ENCODE assay signal across 27 cellular contexts in the genomic region with DNA sequence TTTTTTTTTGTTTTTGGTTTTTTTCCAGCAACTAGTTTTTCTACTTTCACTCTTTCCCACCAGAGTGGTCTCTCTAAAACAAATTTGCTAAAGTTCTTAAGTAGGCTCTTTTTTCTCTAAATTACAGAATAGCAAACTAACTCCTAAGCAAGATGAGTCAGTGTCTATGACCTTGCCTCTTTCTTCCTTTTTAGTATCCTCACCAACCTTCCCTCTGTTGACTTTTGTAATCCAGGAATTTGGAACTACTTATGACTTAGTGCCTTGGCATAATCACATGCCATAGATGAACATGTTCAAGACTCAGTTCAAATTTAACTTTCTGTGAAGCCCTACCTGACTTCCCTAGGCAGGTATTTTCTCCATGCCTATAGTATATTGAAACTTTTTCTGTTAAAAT. TPM values are rescaled to one million over a fixed set of nuclear protein-coding genes. Genes with fewer than 3 reads are reported as not detected.
DNase-seq lines count a peak whose midpoint lies in the region; ATAC-seq, FAIRE-seq and TF ChIP-seq lines count a peak whose summit lies in the region.
"Had no signal": no experiment of that assay in that cellular context is flagged by ENCODE, and none has a peak within 500 bp of the region (broad histone marks: within the 10 kb centered on the region; RNA-seq: fewer than 3 reads in every experiment).

No MANE protein-coding gene starts in this region.

- peaks cover 5% of the 10 kb centered on the region for H3K4me1 ChIP-seq in PC-3 (ENCODE audit: insufficient read depth, low read length)
- no peaks in the 10 kb centered on the region for H3K4me1 ChIP-seq in endothelial cell of umbilical vein (ENCODE audit: control insufficient read depth, extremely low read depth, insufficient read depth, low read length)
- no peaks in the 10 kb centered on the region for H3K4me1 ChIP-seq in mesenchymal stem cell (ENCODE audit: control insufficient read depth, insufficient read depth, low read depth, low read length)
- H3K4me1 ChIP-seq: body of pancreas had no signal

- no peak for FAIRE-seq in endothelial cell of umbilical vein (lab: Jason Lieb, UNC)
- FAIRE-seq: HTR-8/SVneo, urothelium cell line had no signal

- H3K9me1 ChIP-seq in endothelial cell of umbilical vein (replicated peaks; ENCODE audit: control insufficient read depth, extremely low read depth, insufficient read depth, low read length), result peaks cover 1% of the 10 kb centered on the region

- H2AK5ac ChIP-seq in mesenchymal stem cell (ENCODE audit: low read length, severe bottlenecking), result no peak overlapping the region

- H3K9ac ChIP-seq in PC-3 (ENCODE audit: low read length) (no peak overlapping the region), endothelial cell of umbilical vein (replicated peaks; ENCODE audit: extremely low read depth, insufficient read depth, low read length) (no peak overlapping the region), mesenchymal stem cell (ENCODE audit: low read length) (no peak overlapping the region)

- CTCF ChIA-PET in PC-3 (lab: Charles Lee), result no interaction called here
- CTCF ChIA-PET in endothelial cell of umbilical vein (lab: Charles Lee), result no interaction called here

- H3K79me2 ChIP-seq in PC-3 (ENCODE audit: low read length), result no peaks in the 10 kb centered on the region
- H3K79me2 ChIP-seq in endothelial cell of umbilical vein (ENCODE audit: control insufficient read depth, insufficient read depth, low read length), result no peaks in the 10 kb centered on the region

- dilution Hi-C loops in endothelial cell of umbilical vein (cut with MboI; ENCODE audit: extremely low pct_ligation_motif_present, low sequenced_read_pairs), result no loop called here

- ATAC-seq in PC-3, result peak; percentile 20; the same call in 1 of the 2 replicates
- ATAC-seq: body of pancreas; right cardiac atrium; stimulated activated naive B cell treated with anti-CD40 and anti-IgM and Interleukin-4, amounts not matched to agents 10 μg/mL and 1 μg/mL and 100 μg/mL, for 72 hours had no signal

- no peak overlapping the region for H4K8ac ChIP-seq in mesenchymal stem cell (ENCODE audit: low read length)

- BruUV-seq in PC-3 (replicated peaks; lab: Mats Ljungman, UMichigan) (no TSS peak), endothelial cell of umbilical vein (replicated peaks; lab: Mats Ljungman, UMichigan) (no TSS peak)

- no peak overlapping the region for H3K4ac ChIP-seq in mesenchymal stem cell (ENCODE audit: low read depth in 1 of 2, low read length in 2 of 2)

- no peak for TF ChIP-seq CTCF in PC-3 (conservative IDR thresholded peaks at IDR 0.05; ENCODE audit: low read depth, low read length)
- no peak for TF ChIP-seq CTCF in endothelial cell of umbilical vein (IDR thresholded peaks at IDR 0.05; ENCODE audit: extremely low read depth in 1 of 2, insufficient read depth in 1 of 2, low read depth in 1 of 2, low read length in 2 of 2)

- intact Hi-C loops in PC-3 (cut with micrococcal nuclease) (no loop called here), endothelial cell of umbilical vein (cut with micrococcal nuclease) (no loop called here)

- H2BK120ac ChIP-seq in mesenchymal stem cell (ENCODE audit: low read depth, low read length), result no peak overlapping the region

- H2BK12ac ChIP-seq in mesenchymal stem cell (ENCODE audit: low read length in 2 of 2), result no peak overlapping the region

- H3F3A ChIP-seq in PC-3 (ENCODE audit: low read length, unreplicated experiment), result no peaks in the 10 kb centered on the region

- no peak overlapping the region for H4K91ac ChIP-seq in mesenchymal stem cell (ENCODE audit: low read length)

- no peak overlapping the region for H3K4me2 ChIP-seq in PC-3 (ENCODE audit: low read length)
- H3K4me2 ChIP-seq in endothelial cell of umbilical vein (ENCODE audit: insufficient read depth, low read length), result no peak overlapping the region
- no peak overlapping the region for H3K4me2 ChIP-seq in mesenchymal stem cell (ENCODE audit: low read length, poor library complexity, severe bottlenecking)

- H3K27ac ChIP-seq in PC-3 (ENCODE audit: low read length) (no peak overlapping the region), endothelial cell of umbilical vein (ENCODE audit: insufficient read depth, low read depth, low read length) (no peak overlapping the region), mesenchymal stem cell (ENCODE audit: low read length, poor library complexity, severe bottlenecking) (no peak overlapping the region)
- H3K27ac ChIP-seq: body of pancreas, RWPE1 had no signal

- no peak overlapping the region for H3K23ac ChIP-seq in mesenchymal stem cell (ENCODE audit: low read length in 2 of 2)

- H2BK5ac ChIP-seq in mesenchymal stem cell (ENCODE audit: low read depth, low read length, poor library complexity, severe bottlenecking), result no peak overlapping the region

- no peak overlapping the region for H3K4me3 ChIP-seq in PC-3 (ENCODE audit: low read length)
- H3K4me3 ChIP-seq in endothelial cell of umbilical vein (replicated peaks in 1 of 3; ENCODE audit: insufficient read depth in 1 of 3, low read depth in 1 of 3, low read length in 3 of 3), result no peak overlapping the region
- H3K4me3 ChIP-seq in mesenchymal stem cell (ENCODE audit: insufficient read depth in 1 of 2, low read depth in 1 of 2, low read length in 2 of 2), result no peak overlapping the region
- H3K4me3 ChIP-seq: body of pancreas had no signal

- H3K27me3 ChIP-seq in PC-3 (ENCODE audit: low read length) (no peaks in the 10 kb centered on the region), endothelial cell of umbilical vein (ENCODE audit: control insufficient read depth in 2 of 2, insufficient read depth in 2 of 2, low read length in 2 of 2) (no peaks in the 10 kb centered on the region), mesenchymal stem cell (ENCODE audit: control insufficient read depth in 1 of 2, insufficient read depth in 1 of 2, low read length in 2 of 2) (no peaks in the 10 kb centered on the region)
- H3K27me3 ChIP-seq: body of pancreas had no signal

- no peaks in the 10 kb centered on the region for H3K9me3 ChIP-seq in PC-3 (ENCODE audit: low read length)
- H3K9me3 ChIP-seq in endothelial cell of umbilical vein (replicated peaks; ENCODE audit: control insufficient read depth, insufficient read depth, low read length), result no peaks in the 10 kb centered on the region
- H3K9me3 ChIP-seq in mesenchymal stem cell (ENCODE audit: control insufficient read depth, low read length), result no peaks in the 10 kb centered on the region
- H3K9me3 ChIP-seq: body of pancreas had no signal

- no peak overlapping the region for H3K18ac ChIP-seq in mesenchymal stem cell (ENCODE audit: low read depth in 1 of 2, low read length in 2 of 2)

- H2AFZ ChIP-seq in PC-3 (ENCODE audit: low read length) (no peak overlapping the region), endothelial cell of umbilical vein (ENCODE audit: low read depth, low read length) (no peak overlapping the region), mesenchymal stem cell (ENCODE audit: low read depth, low read length) (no peak overlapping the region)

- no peaks in the 10 kb centered on the region for H3K79me1 ChIP-seq in mesenchymal stem cell (replicated peaks; ENCODE audit: low read length, poor library complexity, severe bottlenecking)

- H2BK15ac ChIP-seq in mesenchymal stem cell (ENCODE audit: low read depth, poor library complexity, severe bottlenecking), result no peak overlapping the region

- POLR2A ChIA-PET in PC-3 (lab: Charles Lee; ENCODE audit: unreplicated experiment), result no interaction called here
- POLR2A ChIA-PET in endothelial cell of umbilical vein (lab: Charles Lee), result no interaction called here

- H3K9me2 ChIP-seq in PC-3 (replicated peaks; ENCODE audit: low read length), result no peaks in the 10 kb centered on the region

- TF ChIP-seq POLR2A in endothelial cell of umbilical vein (IDR thresholded peaks at IDR 0.05; ENCODE audit: low read depth, low read length), result no peak

- H3K36me3 ChIP-seq in PC-3 (ENCODE audit: low read depth, low read length) (no peaks in the 10 kb centered on the region), endothelial cell of umbilical vein (ENCODE audit: control insufficient read depth in 2 of 2, extremely low read depth in 1 of 2, insufficient read depth in 2 of 2, low read length in 2 of 2) (peaks cover 0 to under 1% of the 10 kb centered on the region in 2 experiments), mesenchymal stem cell (ENCODE audit: control insufficient read depth in 1 of 2, insufficient read depth in 2 of 2, low read depth in 1 of 2, low read length in 2 of 2) (peaks cover 0 to 10% of the 10 kb centered on the region in 2 experiments)

- H4K20me1 ChIP-seq in PC-3 (ENCODE audit: low read length), result no peaks in the 10 kb centered on the region
- no peaks in the 10 kb centered on the region for H4K20me1 ChIP-seq in endothelial cell of umbilical vein (replicated peaks; ENCODE audit: control insufficient read depth, extremely low read depth, insufficient read depth, low read length)

- no peak overlapping the region for H3K14ac ChIP-seq in mesenchymal stem cell (ENCODE audit: low read length in 2 of 2)

- DNase-seq in ELR (ENCODE audit: low read depth) (peak; percentile 10), PC-3 (peak; percentile 43), endothelial cell of umbilical vein (ENCODE audit: low read depth, low spot score) (no peak), mesenchymal stem cell (peak; percentile 15), activated T-cell treated with anti-CD3 and anti-CD28 coated beads for 4 hours (no peak), C1 segment of cervical spinal cord (lab: John Stamatoyannopoulos, UW) (no peak), OCI-M1 (lab: John Stamatoyannopoulos, UW) (no peak), ureter (ENCODE audit: low spot score) (no peak)
- DNase-seq: activated CD4-positive, alpha-beta T cell treated with anti-CD3 and anti-CD28 coated beads, Interleukin-2, amount 50 U/mL, for 4 hours; body of pancreas; Calu3; DMS79 treated with DMSO at 0.1 percent for 48 hours; glutamatergic neuron; H7; KG1; NCI-H1417; NCI-H2029 treated with DMSO at 0.1 percent for 48 hours; NCI-H446; NCI-H774; right cardiac atrium; stimulated activated CD4-positive, alpha-beta T cell treated with anti-CD3 and anti-CD28 coated beads, Interleukin-12 subunit alpha, Interleukin-12 subunit beta, amount 100 ng/mL, for 4 hours; stimulated activated CD4-positive, alpha-beta T cell treated with anti-CD3 and anti-CD28 coated beads, Interleukin-4, amount 100 ng/mL, for 1 hour; stimulated activated naive B cell treated with anti-CD40 and anti-IgM and Interleukin-4, amounts not matched to agents 10 μg/mL and 1 μg/mL and 100 μg/mL, for 72 hours; T-helper 1 cell had no signal

RNA-seq across cellular contexts. Expression of a gene that starts 32.3 kb away (rescaled TPM):
- total RNA-seq in PC-3 (2014; rRNA removed) (5.2 and 7.2 TPM in 2 replicates), endothelial cell of umbilical vein (17.8 and 20.2 TPM in 2 replicates), ureter (46.6 TPM)
- 3.7 and 4.9 TPM in 2 replicates for polyA plus RNA-seq in endothelial cell of umbilical vein
- polyA plus RNA-seq in endothelial cell of umbilical vein (2011; cell fraction: cytosol; rRNA removed), result 5.3 and 5.6 TPM in 2 replicates
- 10.3 and 12.7 TPM in 2 replicates for polyA plus RNA-seq in endothelial cell of umbilical vein (2011; cell fraction: nucleus; rRNA removed)
- 14.1 and 17.3 TPM in 2 replicates for polyA plus RNA-seq in endothelial cell of umbilical vein (2012)
- polyA minus RNA-seq in endothelial cell of umbilical vein, result 21.2 and 22.5 TPM in 2 replicates
- polyA minus RNA-seq in endothelial cell of umbilical vein (2011; cell fraction: cytosol; rRNA and poly(A)+ RNA removed), result 10.9 TPM
- polyA minus RNA-seq in endothelial cell of umbilical vein (2011; cell fraction: nucleus; rRNA and poly(A)+ RNA removed), result 16.4 and 27.6 TPM in 2 replicates
- 13.0 TPM for polyA plus RNA-seq in mesenchymal stem cell (2013, experiment 1 of 2)
- 13.2 TPM for polyA plus RNA-seq in mesenchymal stem cell (2013, experiment 2 of 2)

Comparison
In these comparisons a context has a peak if more than half of its experiments do, and no peak if none do; other contexts are left out.
1. DNase-seq: peak in ELR (single experiment), PC-3 (single experiment) and mesenchymal stem cell (single experiment); none in endothelial cell of umbilical vein (single experiment), activated T-cell treated with anti-CD3 and anti-CD28 coated beads for 4 hours (single experiment), C1 segment of cervical spinal cord (0 of 14), OCI-M1 (single experiment) and ureter (single experiment).